Comparison of ENCODE assay signal across 16 cellular contexts in genomic region chr17:3641014-3641413, GRCh38. TPM values are rescaled to one million over a fixed set of nuclear protein-coding genes. Genes with fewer than 3 reads are reported as not detected.
DNase-seq lines count a peak whose midpoint lies in the region; ATAC-seq, FAIRE-seq and TF ChIP-seq lines count a peak whose summit lies in the region.
"Had no signal": no experiment of that assay in that cellular context is flagged by ENCODE, and none has a peak within 500 bp of the region (broad histone marks: within the 10 kb centered on the region; RNA-seq: fewer than 3 reads in every experiment).

No MANE protein-coding gene starts in this region.

- no peaks in the 10 kb centered on the region; a peak in 1 of 4 replicates for H3K79me2 ChIP-seq in H1 (ENCODE audit: control insufficient read depth in 1 of 2, insufficient read depth in 2 of 2, low read length in 2 of 2)

- H2AFZ ChIP-seq in H1 (ENCODE audit: low read length): no peak overlapping the region

- H3K23ac ChIP-seq in H1 (ENCODE audit: insufficient read length): no peak overlapping the region

- 72% methylated on average over 3 of the region's 3 CpGs; no CpG with 5 or more reads in 1 of the 2 experiments for WGBS in H1 (ENCODE audit: extremely low coverage in 1 of 2, insufficient coverage in 1 of 2, insufficient read length in 1 of 2, insufficient replicate concordance in 2 of 2, low coverage in 1 of 2, low lambda C conversion rate in 2 of 2, missing lambda C conversion rate in 1 of 2), 2 experiments
- 56 to 82% (median 67%) methylated on average over 3 of the region's 3 CpGs for WGBS in stomach, 5 donors

- H3K4me1 ChIP-seq in left ventricle myocardium inferior: peaks cover 37% of the 10 kb centered on the region
- peaks cover 0 to 8% (median 4%) of the 10 kb centered on the region in 4 experiments; a peak in 3 of 7 replicates for H3K4me1 ChIP-seq in H1 (replicated peaks in 1 of 4; ENCODE audit: control insufficient read depth in 3 of 4, insufficient read depth in 4 of 4, low read length in 3 of 4)
- H3K4me1 ChIP-seq in stomach: peaks cover 4 to 48% (median 34%) of the 10 kb centered on the region in 4 donors

- no peak overlapping the region for H2BK12ac ChIP-seq in H1 (ENCODE audit: low read depth, low read length)

- H3K9me3 ChIP-seq in left ventricle myocardium inferior (replicated peaks) (no peaks in the 10 kb centered on the region), H1 (ENCODE audit: insufficient read depth in 2 of 2, low read depth in 1 of 2, low read length in 1 of 2) (no peaks in the 10 kb centered on the region), stomach (no peaks in the 10 kb centered on the region)
- H3K9me3 ChIP-seq: breast epithelium, Peyer's patch had no signal

- H3K4me1 Mint-ChIP-seq in activated CD4-positive, alpha-beta memory T cell treated with anti-CD3 and anti-CD28 coated beads, Interleukin-2, amount 10 ng/mL, durations not matched to agents 7 days and 5 days: peaks cover 68% of the 10 kb centered on the region

- no peak overlapping the region for H3K14ac ChIP-seq in H1 (ENCODE audit: insufficient read length)

- no peak overlapping the region for H3K18ac ChIP-seq in H1 (ENCODE audit: extremely low read depth, low read length)

- H3K36me3 Mint-ChIP-seq in activated CD4-positive, alpha-beta memory T cell treated with anti-CD3 and anti-CD28 coated beads, Interleukin-2, amount 10 ng/mL, durations not matched to agents 7 days and 5 days (ENCODE audit: low read depth): peaks cover 37% of the 10 kb centered on the region

- no peak overlapping the region for H2AK5ac ChIP-seq in H1 (ENCODE audit: low read depth, low read length)

- no peaks in the 10 kb centered on the region for H3K9me3 Mint-ChIP-seq in activated CD4-positive, alpha-beta memory T cell treated with anti-CD3 and anti-CD28 coated beads, Interleukin-2, amount 10 ng/mL, durations not matched to agents 7 days and 5 days
- H3K9me3 Mint-ChIP-seq: naive thymus-derived CD4-positive, alpha-beta T cell had no signal

- no peak overlapping the region; the same call in 1 of the 2 replicates for H2BK5ac ChIP-seq in H1 (ENCODE audit: low read depth, low read length)

- H2BK15ac ChIP-seq in H1 (ENCODE audit: low read length): no peak overlapping the region

- no peak overlapping the region for H2BK120ac ChIP-seq in H1 (replicated peaks; ENCODE audit: low read depth, low read length)

- H3K4me3 ChIP-seq in left ventricle myocardium inferior: no peak overlapping the region
- H3K4me3 ChIP-seq in H1 (ENCODE audit: extremely low read depth in 1 of 4, insufficient read depth in 2 of 4, low read depth in 3 of 4, low read length in 4 of 4): no peak overlapping the region
- no peak overlapping the region for H3K4me3 ChIP-seq in stomach
- H3K4me3 ChIP-seq: breast epithelium, coronary artery, Peyer's patch had no signal

- no peak for TF ChIP-seq RAD21 in H1 (IDR thresholded peaks at IDR 0.05 in 1 of 2, conservative IDR thresholded peaks at IDR 0.05 in 1 of 2; ENCODE audit: low read depth in 2 of 2, low read length in 2 of 2)

- intact Hi-C loops in left ventricle myocardium inferior (cut with micrococcal nuclease) (no loop called here), left cardiac atrium (cut with DNase I) (loop anchor here in 1 of 2 donors (10.0 kb wide), 1 partner anchor 596 kb away; no protein-coding TSS in a partner anchor), stomach (cut with DNase I; ENCODE audit: low total_unique reads) (no loop called here)

- peaks cover 30% of the 10 kb centered on the region for H3K36me3 ChIP-seq in left ventricle myocardium inferior
- H3K36me3 ChIP-seq in H1 (ENCODE audit: control insufficient read depth in 2 of 4, insufficient read depth in 4 of 4, low read length in 3 of 4): peaks cover 3 to 8% (median 3%) of the 10 kb centered on the region in 4 experiments; a peak in 5 of 8 replicates
- H3K36me3 ChIP-seq in stomach: peaks cover 0 to 54% (median 32%) of the 10 kb centered on the region in 4 donors
- H3K36me3 ChIP-seq: breast epithelium had no signal

- peak overlapping the region; percentile 95 for H3K27ac Mint-ChIP-seq in activated CD4-positive, alpha-beta memory T cell treated with anti-CD3 and anti-CD28 coated beads, Interleukin-2, amount 10 ng/mL, durations not matched to agents 7 days and 5 days

- TF ChIP-seq POLR2A in H1 (IDR thresholded peaks at IDR 0.05; ENCODE audit: control extremely low read depth in 1 of 2, low read depth in 2 of 2, low read length in 2 of 2) (no peak), stomach (IDR thresholded peaks at IDR 0.05) (no peak)

- no peak overlapping the region for H3K56ac ChIP-seq in H1 (replicated peaks; ENCODE audit: insufficient read length, low read depth, low read length)

- TF ChIP-seq CTCF in left ventricle myocardium inferior (IDR thresholded peaks at IDR 0.05; ENCODE audit: borderline replicate concordance): no peak
- TF ChIP-seq CTCF in H1 (IDR thresholded peaks at IDR 0.05; ENCODE audit: control extremely low read depth in 1 of 3, insufficient read depth in 1 of 3, low read depth in 1 of 3, low read length in 3 of 3): no peak
- no peak for TF ChIP-seq CTCF in stomach (IDR thresholded peaks at IDR 0.05)

- H4K20me1 ChIP-seq in H1 (replicated peaks in 1 of 2; ENCODE audit: control insufficient read depth in 1 of 2, insufficient read depth in 2 of 2, low read length in 2 of 2): peaks cover 0 to 5% of the 10 kb centered on the region in 2 experiments

- no peak overlapping the region for H3K4me3 Mint-ChIP-seq in activated CD4-positive, alpha-beta memory T cell treated with anti-CD3 and anti-CD28 coated beads, Interleukin-2, amount 10 ng/mL, durations not matched to agents 7 days and 5 days

- peaks cover 6% of the 10 kb centered on the region; the same call in 1 of the 2 replicates for H3K23me2 ChIP-seq in H1 (ENCODE audit: low read depth, low read length)

- ATAC-seq in left cardiac atrium (no peak), HG02610 (IDR thresholded peaks at IDR 0.05; ENCODE audit: unreplicated experiment) (no peak)
- ATAC-seq: naive thymus-derived CD4-positive, alpha-beta T cell had no signal

- no peak for TF ChIP-seq EP300 in H1 (IDR thresholded peaks at IDR 0.05; ENCODE audit: borderline replicate concordance in 1 of 2, low read depth in 2 of 2, low read length in 2 of 2)
- TF ChIP-seq EP300 in stomach (IDR thresholded peaks at IDR 0.05): no peak

- H3K4me2 ChIP-seq in H1 (ENCODE audit: insufficient read depth in 1 of 2, low read depth in 2 of 2, low read length in 2 of 2): peak overlapping the region; percentile 11 to 53; a peak in 2 of 4 replicates

- H2BK20ac ChIP-seq in H1 (ENCODE audit: low read length): no peak overlapping the region

- no peaks in the 10 kb centered on the region for H3K27me3 ChIP-seq in left ventricle myocardium inferior (ENCODE audit: low read depth)
- H3K27me3 ChIP-seq in H1 (replicated peaks in 1 of 4; ENCODE audit: control insufficient read depth in 3 of 4, extremely low read depth in 1 of 4, insufficient read depth in 3 of 4, low read length in 3 of 4): no peaks in the 10 kb centered on the region
- no peaks in the 10 kb centered on the region for H3K27me3 ChIP-seq in stomach
- H3K27me3 ChIP-seq: breast epithelium, Peyer's patch had no signal

- no peaks in the 10 kb centered on the region; the same call in 1 of the 2 replicates for H3K79me1 ChIP-seq in H1 (ENCODE audit: low read depth, low read length)

- no peak overlapping the region for H4K8ac ChIP-seq in H1 (ENCODE audit: extremely low read depth, insufficient read depth, low read length)

- DNase-seq in left ventricle myocardium inferior: no peak
- DNase-seq in left cardiac atrium: no peak
- DNase-seq in activated CD4-positive, alpha-beta memory T cell treated with anti-CD3 and anti-CD28 coated beads, Interleukin-2, amount 10 ng/mL, durations not matched to agents 7 days and 5 days: no peak
- DNase-seq in H1 (ENCODE audit: low read depth in 1 of 2, low spot score in 2 of 2): no peak
- no peak for DNase-seq in stomach
- DNase-seq in stimulated activated CD4-positive, alpha-beta T cell treated with anti-CD3 and anti-CD28 coated beads, Interleukin-15, amount 100 ng/mL, for 24 hours: no peak
- DNase-seq: AML-193; naive thymus-derived CD4-positive, alpha-beta T cell; NCI-H2171; NCI-H524 treated with DMSO at 0.1 percent for 48 hours; occipital lobe; Peyer's patch had no signal

- no peaks in the 10 kb centered on the region for H3K27me3 Mint-ChIP-seq in activated CD4-positive, alpha-beta memory T cell treated with anti-CD3 and anti-CD28 coated beads, Interleukin-2, amount 10 ng/mL, durations not matched to agents 7 days and 5 days
- H3K27me3 Mint-ChIP-seq: naive thymus-derived CD4-positive, alpha-beta T cell had no signal

- CTCF ChIA-PET in activated CD4-positive, alpha-beta memory T cell treated with anti-CD3 and anti-CD28 coated beads, Interleukin-2, amount 10 ng/mL, durations not matched to agents 7 days and 5 days (lab: Charles Lee): interaction anchor here (0.6 to 1.3 kb wide), 3 partner anchors 8 to 38 kb away, joined by 3 to 7 read pairs (median 4); no protein-coding TSS in a partner anchor
- CTCF ChIA-PET in H1 (lab: Charles Lee; ENCODE audit: partially characterized antibody): interaction anchor here (1.1 kb wide), 1 partner anchor 603 kb away, joined by 3 read pairs; no protein-coding TSS in a partner anchor

- no peak overlapping the region for H4K5ac ChIP-seq in H1 (ENCODE audit: insufficient read length, low read depth, low read length)

- no peak for FAIRE-seq in H1 (lab: Jason Lieb, UNC)
- FAIRE-seq: endometrium had no signal

- H4K91ac ChIP-seq in H1 (replicated peaks; ENCODE audit: insufficient read length, low read length): no peak overlapping the region

- POLR2A ChIA-PET in activated CD4-positive, alpha-beta memory T cell treated with anti-CD3 and anti-CD28 coated beads, Interleukin-2, amount 10 ng/mL, durations not matched to agents 7 days and 5 days (lab: Charles Lee): no interaction called here
- POLR2A ChIA-PET in H1 (lab: Charles Lee; ENCODE audit: partially characterized antibody): interaction anchor here (1.2 to 1.9 kb wide), 6 partner anchors 10 to 27 kb away, joined by 3 to 6 read pairs (median 6); partner anchors contain the start of genes EMC6 and TAX1BP3

- H3K27ac ChIP-seq in left ventricle myocardium inferior (replicated peaks): peak overlapping the region; percentile 59
- no peak overlapping the region for H3K27ac ChIP-seq in H1 (ENCODE audit: low read depth, low read length)
- H3K27ac ChIP-seq in stomach: peak overlapping the region; percentile 22 to 72 (median 62)
- H3K27ac ChIP-seq: breast epithelium, Peyer's patch had no signal

- H3K9ac ChIP-seq in H1 (replicated peaks in 1 of 4; ENCODE audit: extremely low read depth in 1 of 4, low read depth in 3 of 4, low read length in 3 of 4): 0 out of 7 replicates have a peak overlapping the region, but pooled peaks of 1 of the 4 experiments have one; percentile 10

- H3K4ac ChIP-seq in H1 (replicated peaks; ENCODE audit: insufficient read length, low read depth, low read length): no peak overlapping the region

RNA-seq across cellular contexts. Expression of gene CTNS, which starts 4.5 kb away (rescaled TPM):
- total RNA-seq in left ventricle myocardium inferior (6.2 TPM), left cardiac atrium (1 to 10 TPM; 8.3 to 9.6 TPM), stomach (10 to 100 TPM; 10.5 to 74.5 (median 18.0) TPM)
- 10 to 100 TPM; 24.5 to 26.5 TPM for total RNA-seq in activated CD4-positive, alpha-beta memory T cell treated with anti-CD3 and anti-CD28 coated beads, Interleukin-2, amount 10 ng/mL, durations not matched to agents 7 days and 5 days
- total RNA-seq in H1 (2021; fragmentation: NEBNext Ultra II Directional; extraction: Animal tissue kit (Norgen Biotek cat#: 25700)): 12.9 and 16.4 TPM in 2 replicates
- polyA plus RNA-seq in H1 (2011; rRNA removed) (11.6 and 13.1 TPM in 2 replicates), stomach (1 to 10 TPM; 4.0 to 9.2 (median 5.4) TPM)
- polyA plus RNA-seq in H1 (2011; cell fraction: cytosol; rRNA removed): 11.9 TPM
- polyA plus RNA-seq in H1 (2011; cell fraction: nucleus; rRNA removed): 22.3 TPM
- 13.0 to 16.4 TPM (median 15.1 TPM) in 4 replicates for polyA plus RNA-seq in H1 (2012, experiment 1 of 2)
- 19.1 TPM for polyA plus RNA-seq in H1 (2012, experiment 2 of 2)
- polyA plus RNA-seq in H1 (2013, experiment 1 of 2): 22.0 TPM
- 21.1 TPM for polyA plus RNA-seq in H1 (2013, experiment 2 of 2)
- 12.1 and 12.4 TPM in 2 replicates for polyA minus RNA-seq in H1 (2011; rRNA and poly(A)+ RNA removed)
- polyA minus RNA-seq in H1 (2011; cell fraction: cytosol; rRNA and poly(A)+ RNA removed): 6.5 TPM
- polyA minus RNA-seq in H1 (2011; cell fraction: nucleus; rRNA and poly(A)+ RNA removed): 13.1 TPM

RNA-seq across cellular contexts. Expression of gene SHPK, which starts 5.0 kb away (rescaled TPM):
- total RNA-seq in left ventricle myocardium inferior (4.0 TPM), left cardiac atrium (1 to 10 TPM; 4.6 to 6.1 TPM), stomach (10 to 100 TPM; 10.5 to 29.4 (median 12.3) TPM)
- total RNA-seq in activated CD4-positive, alpha-beta memory T cell treated with anti-CD3 and anti-CD28 coated beads, Interleukin-2, amount 10 ng/mL, durations not matched to agents 7 days and 5 days: 10 to 100 TPM; 10.4 TPM
- 36.7 and 37.3 TPM in 2 replicates for total RNA-seq in H1 (2021; fragmentation: NEBNext Ultra II Directional; extraction: Animal tissue kit (Norgen Biotek cat#: 25700))
- polyA plus RNA-seq in H1 (2011; rRNA removed) (28.6 and 35.5 TPM in 2 replicates), stomach (1 to 10 TPM; 4.9 to 5.5 (median 5.1) TPM)
- polyA plus RNA-seq in H1 (2011; cell fraction: cytosol; rRNA removed): 31.3 TPM
- 30.6 TPM for polyA plus RNA-seq in H1 (2011; cell fraction: nucleus; rRNA removed)
- polyA plus RNA-seq in H1 (2012, experiment 1 of 2): 23.2 to 29.6 TPM (median 26.8 TPM) in 4 replicates
- 30.1 TPM for polyA plus RNA-seq in H1 (2012, experiment 2 of 2)
- 17.8 TPM for polyA plus RNA-seq in H1 (2013, experiment 1 of 2)
- 18.5 TPM for polyA plus RNA-seq in H1 (2013, experiment 2 of 2)
- polyA minus RNA-seq in H1 (2011; rRNA and poly(A)+ RNA removed): 52.4 and 60.5 TPM in 2 replicates
- polyA minus RNA-seq in H1 (2011; cell fraction: cytosol; rRNA and poly(A)+ RNA removed): 28.8 TPM
- 26.7 TPM for polyA minus RNA-seq in H1 (2011; cell fraction: nucleus; rRNA and poly(A)+ RNA removed)

RNA-seq across cellular contexts. Expression of gene TAX1BP3, which starts 27.4 kb away (rescaled TPM):
- total RNA-seq in left ventricle myocardium inferior (165 TPM), left cardiac atrium (100 to 1,000 TPM; 116 to 142 TPM), stomach (100 to 1,000 TPM in 4 of 5 donors, 10 to 100 TPM in 1; 52.7 to 229 (median 108) TPM)
- total RNA-seq in activated CD4-positive, alpha-beta memory T cell treated with anti-CD3 and anti-CD28 coated beads, Interleukin-2, amount 10 ng/mL, durations not matched to agents 7 days and 5 days: 10 to 100 TPM; 23.2 to 25.0 TPM
- total RNA-seq in H1 (2021; fragmentation: NEBNext Ultra II Directional; extraction: Animal tissue kit (Norgen Biotek cat#: 25700)): 81.8 and 83.5 TPM in 2 replicates
- polyA plus RNA-seq in H1 (2011; rRNA removed) (65.3 and 87.8 TPM in 2 replicates), stomach (100 to 1,000 TPM; 114 to 267 (median 235) TPM)
- polyA plus RNA-seq in H1 (2011; cell fraction: cytosol; rRNA removed): 57.7 TPM
- polyA plus RNA-seq in H1 (2011; cell fraction: nucleus; rRNA removed): 65.3 TPM
- polyA plus RNA-seq in H1 (2012, experiment 1 of 2): 52.0 to 62.8 TPM (median 59.9 TPM) in 4 replicates
- polyA plus RNA-seq in H1 (2012, experiment 2 of 2): 59.4 TPM
- polyA plus RNA-seq in H1 (2013, experiment 1 of 2): 43.5 TPM
- polyA plus RNA-seq in H1 (2013, experiment 2 of 2): 41.3 TPM
- 24.4 and 26.0 TPM in 2 replicates for polyA minus RNA-seq in H1 (2011; rRNA and poly(A)+ RNA removed)
- 40.2 TPM for polyA minus RNA-seq in H1 (2011; cell fraction: cytosol; rRNA and poly(A)+ RNA removed)
- 31.9 TPM for polyA minus RNA-seq in H1 (2011; cell fraction: nucleus; rRNA and poly(A)+ RNA removed)

RNA-seq across cellular contexts. Expression of gene EMC6, which starts 27.6 kb away (rescaled TPM):
- 57.0 TPM for total RNA-seq in left ventricle myocardium inferior
- total RNA-seq in left cardiac atrium: 10 to 100 TPM; 51.8 to 51.9 TPM
- 10 to 100 TPM; 40.4 to 41.6 TPM for total RNA-seq in activated CD4-positive, alpha-beta memory T cell treated with anti-CD3 and anti-CD28 coated beads, Interleukin-2, amount 10 ng/mL, durations not matched to agents 7 days and 5 days
- 81.5 and 86.5 TPM in 2 replicates for total RNA-seq in H1 (2021; fragmentation: NEBNext Ultra II Directional; extraction: Animal tissue kit (Norgen Biotek cat#: 25700))
- 193 and 201 TPM in 2 replicates for polyA plus RNA-seq in H1 (2011; rRNA removed)
- polyA plus RNA-seq in H1 (2011; cell fraction: cytosol; rRNA removed): 142 TPM
- polyA plus RNA-seq in H1 (2011; cell fraction: nucleus; rRNA removed): 66.9 TPM
- polyA plus RNA-seq in H1 (2012, experiment 1 of 2): 63.1 to 87.1 TPM (median 69.6 TPM) in 4 replicates
- 188 TPM for polyA plus RNA-seq in H1 (2012, experiment 2 of 2)
- 195 TPM for polyA plus RNA-seq in H1 (2013, experiment 1 of 2)
- 204 TPM for polyA plus RNA-seq in H1 (2013, experiment 2 of 2)
- polyA minus RNA-seq in H1 (2011; rRNA and poly(A)+ RNA removed): 7.8 and 11.7 TPM in 2 replicates
- 45.8 TPM for polyA minus RNA-seq in H1 (2011; cell fraction: cytosol; rRNA and poly(A)+ RNA removed)
- 29.2 TPM for polyA minus RNA-seq in H1 (2011; cell fraction: nucleus; rRNA and poly(A)+ RNA removed)
- 10 to 100 TPM in 2 of 5 donors, 1 to 10 TPM in 1, not detected in 2; 2.6 to 28.6 (median 19.1) TPM for total RNA-seq in stomach
- polyA plus RNA-seq in stomach: 10 to 100 TPM; 60.2 to 75.6 (median 75.3) TPM

RNA-seq across cellular contexts. Expression of gene TRPV1, which starts 31.8 kb away (rescaled TPM):
- total RNA-seq in left ventricle myocardium inferior (4.3 TPM), left cardiac atrium (1 to 10 TPM; 3.3 to 3.4 TPM), stomach (10 to 100 TPM in 4 of 5 donors, 1 to 10 TPM in 1; 3.9 to 71.8 (median 19.4) TPM)
- total RNA-seq in activated CD4-positive, alpha-beta memory T cell treated with anti-CD3 and anti-CD28 coated beads, Interleukin-2, amount 10 ng/mL, durations not matched to agents 7 days and 5 days: 1 to 10 TPM; 3.8 to 5.1 TPM
- 2.5 and 3.0 TPM in 2 replicates for total RNA-seq in H1 (2021; fragmentation: NEBNext Ultra II Directional; extraction: Animal tissue kit (Norgen Biotek cat#: 25700))
- polyA plus RNA-seq in H1 (2011; rRNA removed) (3.0 and 3.5 TPM in 2 replicates), stomach (1 to 10 TPM in 2 of 3 donors, under 1 TPM in 1; 0.92 to 4.2 (median 3.1) TPM)
- 3.4 TPM for polyA plus RNA-seq in H1 (2011; cell fraction: cytosol; rRNA removed)
- 10.8 TPM for polyA plus RNA-seq in H1 (2011; cell fraction: nucleus; rRNA removed)
- polyA plus RNA-seq in H1 (2012, experiment 1 of 2): 2.8 to 3.6 TPM (median 3.5 TPM) in 4 replicates
- polyA plus RNA-seq in H1 (2012, experiment 2 of 2): 1.5 TPM
- polyA plus RNA-seq in H1 (2013, experiment 1 of 2): 2.1 TPM
- polyA plus RNA-seq in H1 (2013, experiment 2 of 2): 1.9 TPM
- polyA minus RNA-seq in H1 (2011; rRNA and poly(A)+ RNA removed): 3.5 and 4.8 TPM in 2 replicates
- 0.88 TPM for polyA minus RNA-seq in H1 (2011; cell fraction: cytosol; rRNA and poly(A)+ RNA removed)
- polyA minus RNA-seq in H1 (2011; cell fraction: nucleus; rRNA and poly(A)+ RNA removed): 3.9 TPM
